Comparison of ENCODE assay signal across 23 cellular contexts in the genomic region with DNA sequence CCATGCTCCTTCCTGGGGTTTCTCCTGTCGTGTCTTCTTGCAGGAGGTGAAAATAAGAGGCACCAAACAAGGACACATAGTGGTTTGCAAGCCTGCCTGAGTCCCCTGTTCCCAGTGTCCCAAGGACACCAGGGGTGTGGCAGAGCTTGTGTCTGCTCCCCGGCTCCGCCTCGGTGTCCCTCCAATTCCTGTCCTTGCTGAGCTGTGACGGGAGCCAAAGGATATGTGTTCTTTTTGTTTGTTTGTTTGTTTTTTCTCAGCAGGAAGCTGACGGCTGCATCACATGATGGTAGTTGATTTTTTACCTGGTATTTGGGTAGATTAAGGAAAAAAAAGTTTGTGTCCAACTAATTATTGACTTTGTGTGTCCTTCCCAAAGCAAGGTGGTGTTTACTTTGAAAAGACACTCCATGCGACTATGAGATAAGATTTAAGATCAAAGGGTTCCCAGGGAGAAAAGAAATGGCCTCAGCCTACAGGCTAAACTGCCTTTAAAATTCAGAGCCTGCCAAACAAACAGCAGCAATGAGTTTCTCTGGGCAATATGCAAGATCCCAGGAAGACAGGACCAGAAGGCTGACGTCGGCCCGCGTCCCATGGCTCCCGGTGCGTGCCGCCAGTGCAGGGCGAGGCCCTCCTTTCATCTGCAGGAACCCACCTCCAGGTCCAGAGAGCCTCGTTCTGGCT.
"Had no signal": no experiment of that assay in that cellular context is flagged by ENCODE, and none has a peak within 500 bp of the region (broad histone marks: within the 10 kb centered on the region; RNA-seq: fewer than 3 reads in every experiment).

No MANE protein-coding gene starts in this region.

- H3K27ac ChIP-seq: body of pancreas, cardiac muscle cell, heart right ventricle, lower lobe of right lung, testis, vagina had no signal

- DNase-seq: activated CD4-positive, alpha-beta T cell treated with anti-CD3 and anti-CD28 coated beads, Interleukin-2, amount 10 ng/mL, durations not matched to agents 7 days and 5 days; activated CD4-positive, CD25-positive, alpha-beta regulatory T cell treated with anti-CD3 and anti-CD28 coated beads, Interleukin-2, amount 50 U/mL, for 72 hours; activated CD8-positive, alpha-beta T cell treated with anti-CD3 and anti-CD28 coated beads for 36 hours; activated gamma-delta T cell treated with Interleukin-2 at 50 U/mL for 16 hours; activated T-cell treated with anti-CD3 and anti-CD28 coated beads, Interleukin-2, amount 50 U/mL, for 1 hour; anterior cingulate cortex; body of pancreas; effector CD4-positive, alpha-beta T cell; erythroblast; foreskin fibroblast; heart right ventricle; islet precursor cell; left cardiac atrium; lower lobe of right lung; naive thymus-derived CD4-positive, alpha-beta T cell; stimulated activated CD4-positive, alpha-beta T cell treated with anti-CD3 and anti-CD28 coated beads, Interleukin-2, amount 100 ng/mL, for 48 hours; stimulated activated naive CD4-positive, alpha-beta T cell; testis had no signal

- H3K27ac Mint-ChIP-seq: activated CD4-positive, alpha-beta T cell treated with anti-CD3 and anti-CD28 coated beads, Interleukin-2, amount 10 ng/mL, durations not matched to agents 7 days and 5 days; activated CD8-positive, alpha-beta T cell treated with anti-CD3 and anti-CD28 coated beads for 36 hours; activated naive CD4-positive, alpha-beta T cell treated with anti-CD3 and anti-CD28 coated beads, Interleukin-2, amount 50 U/mL, for 24 hours; dendritic cell treated with granulocyte-macrophage colony-stimulating factor and Interleukin-4, amounts not matched to agents 40 ng/mL and 50 ng/mL, for 4 days; naive thymus-derived CD4-positive, alpha-beta T cell; type B pancreatic cell had no signal

- H3K36me3 ChIP-seq: cardiac muscle cell, heart right ventricle, lower lobe of right lung, vagina had no signal

- H3K27me3 ChIP-seq: body of pancreas, cardiac muscle cell, testis, vagina had no signal

- H3K4me3 Mint-ChIP-seq: activated CD4-positive, alpha-beta T cell treated with anti-CD3 and anti-CD28 coated beads, Interleukin-2, amount 10 ng/mL, durations not matched to agents 7 days and 5 days; activated CD8-positive, alpha-beta T cell treated with anti-CD3 and anti-CD28 coated beads for 36 hours; activated naive CD4-positive, alpha-beta T cell treated with anti-CD3 and anti-CD28 coated beads, Interleukin-2, amount 50 U/mL, for 24 hours; dendritic cell treated with granulocyte-macrophage colony-stimulating factor and Interleukin-4, amounts not matched to agents 40 ng/mL and 50 ng/mL, for 4 days; naive thymus-derived CD4-positive, alpha-beta T cell; type B pancreatic cell had no signal

- H3K36me3 Mint-ChIP-seq: activated naive CD4-positive, alpha-beta T cell treated with anti-CD3 and anti-CD28 coated beads, Interleukin-2, amount 50 U/mL, for 24 hours; type B pancreatic cell had no signal

- H3K9me3 Mint-ChIP-seq: activated CD8-positive, alpha-beta T cell treated with anti-CD3 and anti-CD28 coated beads for 36 hours; activated naive CD4-positive, alpha-beta T cell treated with anti-CD3 and anti-CD28 coated beads, Interleukin-2, amount 50 U/mL, for 24 hours; dendritic cell treated with granulocyte-macrophage colony-stimulating factor and Interleukin-4, amounts not matched to agents 40 ng/mL and 50 ng/mL, for 4 days; naive thymus-derived CD4-positive, alpha-beta T cell; type B pancreatic cell had no signal

- ATAC-seq: activated CD8-positive, alpha-beta T cell treated with anti-CD3 and anti-CD28 coated beads for 36 hours; body of pancreas; heart right ventricle; left cardiac atrium; lower lobe of right lung; naive thymus-derived CD4-positive, alpha-beta T cell had no signal

- H3K4me1 Mint-ChIP-seq: activated naive CD4-positive, alpha-beta T cell treated with anti-CD3 and anti-CD28 coated beads, Interleukin-2, amount 50 U/mL, for 24 hours; naive thymus-derived CD4-positive, alpha-beta T cell had no signal

- H3K4me1 ChIP-seq: heart right ventricle, lower lobe of right lung, testis, vagina had no signal

- H3K4me3 ChIP-seq: body of pancreas, cardiac muscle cell, heart right ventricle, lower lobe of right lung, testis, vagina had no signal
